23 cellular contexts compared by ENCODE assay signal in the genomic region with DNA sequence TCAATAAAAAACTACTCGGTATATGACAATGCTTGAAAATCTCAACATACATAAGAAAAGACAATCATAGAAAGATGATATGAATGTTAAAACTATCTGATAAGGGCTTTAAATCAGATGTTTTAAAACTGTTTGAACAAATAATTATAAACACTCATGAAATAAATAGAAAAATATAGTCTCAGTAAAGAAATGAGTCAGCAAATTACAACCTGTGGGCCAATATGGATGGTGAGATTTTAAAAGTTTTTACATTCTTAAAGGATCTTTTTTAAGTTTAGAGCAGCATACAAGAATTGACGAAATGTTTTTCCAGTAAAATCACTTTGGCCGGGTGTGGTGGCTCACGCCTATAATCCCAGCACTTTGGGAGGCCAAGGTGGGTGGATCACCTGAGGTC.
"Had no signal": no experiment of that assay in that cellular context is flagged by ENCODE, and none has a peak within 500 bp of the region (broad histone marks: within the 10 kb centered on the region; RNA-seq: fewer than 3 reads in every experiment).

No MANE protein-coding gene starts in this region.

- H3K27ac Mint-ChIP-seq: immature natural killer cell, mesothelial cell of epicardium had no signal

- H3K4me3 ChIP-seq: coronary artery, dorsolateral prefrontal cortex, esophagus muscularis mucosa, gastroesophageal sphincter, heart left ventricle, hepatocyte, left lung, lower lobe of right lung, mucosa of descending colon had no signal

- H2AFZ ChIP-seq: hepatocyte had no signal

- DNase-seq: dermis blood vessel endothelial cell; dorsolateral prefrontal cortex; effector CD4-positive, alpha-beta T cell; effector memory CD4-positive, alpha-beta T cell; foreskin keratinocyte; heart left ventricle; hypothalamus; immature natural killer cell; islet precursor cell; left cardiac atrium; left lung; left ventricle myocardium superior; lower lobe of right lung; mesenchymal stem cell; mucosa of descending colon; naive B cell had no signal

- H3K36me3 ChIP-seq: esophagus muscularis mucosa, gastroesophageal sphincter, heart left ventricle, left lung, lower lobe of right lung had no signal

- FAIRE-seq: endothelial cell of umbilical vein, frontal cortex had no signal

- H3K4me1 ChIP-seq: esophagus muscularis mucosa, foreskin keratinocyte, gastroesophageal sphincter, heart left ventricle, left lung, lower lobe of right lung had no signal

- H3K27ac ChIP-seq: coronary artery, dorsolateral prefrontal cortex, esophagus muscularis mucosa, foreskin keratinocyte, gastroesophageal sphincter, heart left ventricle, hepatocyte, left lung, lower lobe of right lung had no signal

- H3K9me3 ChIP-seq: left lung, lower lobe of right lung, mucosa of descending colon had no signal

- H3K9me3 Mint-ChIP-seq: immature natural killer cell had no signal

- H3K36me3 Mint-ChIP-seq: immature natural killer cell, mesothelial cell of epicardium, naive B cell had no signal

- ATAC-seq: foreskin keratinocyte, gastroesophageal sphincter, heart left ventricle, left cardiac atrium, left lung, left ventricle myocardium superior, lower lobe of right lung, mucosa of descending colon had no signal

- H3K4me1 Mint-ChIP-seq: immature natural killer cell, mesothelial cell of epicardium, naive B cell had no signal

- H3K4me2 ChIP-seq: hepatocyte had no signal

- H3K79me2 ChIP-seq: hepatocyte had no signal

- H3K4me3 Mint-ChIP-seq: immature natural killer cell, mesothelial cell of epicardium, naive B cell had no signal

- H3K27me3 ChIP-seq: esophagus muscularis mucosa, foreskin keratinocyte, hepatocyte had no signal
